Comparison of ENCODE assay signal across 9 cellular contexts in the genomic region with DNA sequence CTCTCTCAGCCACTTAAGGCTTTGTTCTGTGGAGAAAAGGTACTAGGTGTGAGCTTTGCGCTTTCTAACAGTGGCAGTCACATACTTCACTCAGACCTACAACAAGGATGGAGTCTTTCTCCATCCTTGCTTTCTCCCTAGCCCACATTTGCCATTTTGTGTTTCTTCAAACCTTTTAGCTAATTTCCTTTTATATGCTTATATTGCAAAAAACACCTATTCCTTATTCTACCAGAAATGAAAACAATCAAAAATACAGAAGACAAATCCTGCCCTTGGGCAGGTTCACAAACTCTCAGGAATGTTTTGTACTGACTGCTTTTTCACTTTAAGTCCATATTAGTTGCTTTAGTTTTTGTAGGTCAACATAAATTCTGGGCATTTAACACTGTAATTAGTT.
"Had no signal": no experiment of that assay in that cellular context is flagged by ENCODE, and none has a peak within 500 bp of the region (broad histone marks: within the 10 kb centered on the region; RNA-seq: fewer than 3 reads in every experiment).

No MANE protein-coding gene starts in this region.

- H3K27me3 Mint-ChIP-seq: IgD-negative memory B cell had no signal

- H3K4me3 ChIP-seq: GM23248 had no signal

- FAIRE-seq: H1, H54 had no signal

- DNase-seq: GM23248, H9, HCEC 1CT, Kasumi-1, KG1 had no signal

- H3K27ac ChIP-seq: GM23248, HL-60 had no signal

- H3K36me3 Mint-ChIP-seq: IgD-negative memory B cell had no signal

- H3K4me1 Mint-ChIP-seq: IgD-negative memory B cell had no signal

- H2AFZ ChIP-seq: GM23248 had no signal

- H3K4me3 Mint-ChIP-seq: H9, IgD-negative memory B cell had no signal

- H3K27ac Mint-ChIP-seq: H9, IgD-negative memory B cell had no signal

- H3K9ac ChIP-seq: GM23248 had no signal
